In genomic region chr11:67420646-67421420, GRCh38 we compare ENCODE assay signal across 8 cellular contexts. TPM values are rescaled to one million over a fixed set of nuclear protein-coding genes. Genes with fewer than 3 reads are reported as not detected.
A peak's percentile ranks its signal among the peaks of the same experiment; 100 is the strongest.
DNase-seq lines count a peak whose midpoint lies in the region; ATAC-seq and TF ChIP-seq lines count a peak whose summit lies in the region.

No MANE protein-coding gene starts in this region.

- H3K27ac Mint-ChIP-seq in neural crest cell (ENCODE audit: unreplicated experiment), result no peak overlapping the region
- peak overlapping the region in 1 of 2 donors; percentile 74 for H3K27ac Mint-ChIP-seq in stimulated activated naive CD8-positive, alpha-beta T cell treated with anti-CD3 and anti-CD28 coated beads, Interleukin-15, amount 100 ng/mL, for 72 hours

- H3K27me3 ChIP-seq in DOHH2 (ENCODE audit: control insufficient read depth, low read length) (no peaks in the 10 kb centered on the region), RWPE2 (ENCODE audit: insufficient read depth, poor library complexity, severe bottlenecking) (no peaks in the 10 kb centered on the region)

- H3K4me3 ChIP-seq in DOHH2 (ENCODE audit: low read length), result peak overlapping the region; percentile 75
- peak overlapping the region; percentile 63 for H3K4me3 ChIP-seq in RWPE2 (ENCODE audit: severe bottlenecking)
- peak overlapping the region; percentile 61 for H3K4me3 ChIP-seq in fibroblast of the aortic adventitia (ENCODE audit: low read depth, low read length)

- no peaks in the 10 kb centered on the region for H3K79me2 ChIP-seq in DOHH2 (ENCODE audit: control insufficient read depth, low read length)

- H3K4me1 ChIP-seq in DOHH2 (ENCODE audit: control insufficient read depth, low read length) (peaks cover 53% of the 10 kb centered on the region), RWPE2 (ENCODE audit: insufficient read depth, poor library complexity, severe bottlenecking) (peaks cover 3% of the 10 kb centered on the region)

- no peak overlapping the region for H3K27ac ChIP-seq in DOHH2 (ENCODE audit: low read depth, low read length)
- H3K27ac ChIP-seq in RWPE2 (ENCODE audit: poor library complexity, severe bottlenecking), result peak overlapping the region; percentile 32

- H3K27me3 Mint-ChIP-seq in neural crest cell (ENCODE audit: low read depth), result peaks cover 22% of the 10 kb centered on the region
- H3K27me3 Mint-ChIP-seq in stimulated activated naive CD8-positive, alpha-beta T cell treated with anti-CD3 and anti-CD28 coated beads, Interleukin-15, amount 100 ng/mL, for 72 hours, result no peaks in the 10 kb centered on the region

- peak; percentile 68 for DNase-seq in H4 (ENCODE audit: low spot score)
- DNase-seq in M059J (ENCODE audit: low read depth), result peak; percentile 84
- DNase-seq in RWPE2 (ENCODE audit: low spot score), result peak; percentile 94
- DNase-seq in activated effector memory CD4-positive, alpha-beta T cell treated with Interleukin-2 at 50 U/mL for 16 hours, result peak; percentile 98
- DNase-seq in fibroblast of the aortic adventitia (ENCODE audit: low read depth), result peak; percentile 74
- peak; percentile 94 for DNase-seq in neural crest cell (ENCODE audit: low read depth, low spot score)
- DNase-seq in stimulated activated naive CD8-positive, alpha-beta T cell treated with anti-CD3 and anti-CD28 coated beads, Interleukin-15, amount 100 ng/mL, for 72 hours, result peak; percentile 97 to 99

- H3K36me3 ChIP-seq in DOHH2 (ENCODE audit: control insufficient read depth, low read length) (no peaks in the 10 kb centered on the region), RWPE2 (ENCODE audit: low read depth) (no peaks in the 10 kb centered on the region)

- H3K9me3 Mint-ChIP-seq in neural crest cell, result no peaks in the 10 kb centered on the region
- H3K9me3 Mint-ChIP-seq in stimulated activated naive CD8-positive, alpha-beta T cell treated with anti-CD3 and anti-CD28 coated beads, Interleukin-15, amount 100 ng/mL, for 72 hours, result no peaks in the 10 kb centered on the region

- H3K36me3 Mint-ChIP-seq in neural crest cell (ENCODE audit: low read depth), result no peaks in the 10 kb centered on the region

- H3F3A ChIP-seq in DOHH2 (ENCODE audit: control insufficient read depth, insufficient read depth), result peaks cover 3% of the 10 kb centered on the region; the same call in 1 of the 2 replicates

- no peaks in the 10 kb centered on the region for H4K20me1 ChIP-seq in DOHH2 (ENCODE audit: control insufficient read depth, insufficient read depth, low read depth, low read length)

- TF ChIP-seq CTCF in DOHH2 (IDR thresholded peaks at IDR 0.05; ENCODE audit: low read depth, low read length, poor library complexity, severe bottlenecking) (no peak), RWPE2 (IDR thresholded peaks at IDR 0.05; ENCODE audit: poor library complexity, severe bottlenecking) (no peak), fibroblast of the aortic adventitia (IDR thresholded peaks at IDR 0.05; ENCODE audit: insufficient read depth, low read length) (no peak), neural crest cell (conservative IDR thresholded peaks at IDR 0.05) (no peak)

- H3K9me3 ChIP-seq in DOHH2 (ENCODE audit: control insufficient read depth, insufficient read depth, low read length) (no peaks in the 10 kb centered on the region), RWPE2 (ENCODE audit: severe bottlenecking) (no peaks in the 10 kb centered on the region)

- H3K4me1 Mint-ChIP-seq in neural crest cell, result peaks cover 18% of the 10 kb centered on the region
- peaks cover 79% of the 10 kb centered on the region for H3K4me1 Mint-ChIP-seq in stimulated activated naive CD8-positive, alpha-beta T cell treated with anti-CD3 and anti-CD28 coated beads, Interleukin-15, amount 100 ng/mL, for 72 hours

- H3K9me2 ChIP-seq in DOHH2 (replicated peaks; ENCODE audit: control insufficient read depth, low read length), result no peaks in the 10 kb centered on the region

- peak overlapping the region; percentile 72 for H3K4me3 Mint-ChIP-seq in neural crest cell
- peak overlapping the region; percentile 87 to 88 for H3K4me3 Mint-ChIP-seq in stimulated activated naive CD8-positive, alpha-beta T cell treated with anti-CD3 and anti-CD28 coated beads, Interleukin-15, amount 100 ng/mL, for 72 hours

- ATAC-seq in RWPE2 (ENCODE audit: low read depth), result peak; percentile 79
- ATAC-seq in stimulated activated naive CD8-positive, alpha-beta T cell treated with anti-CD3 and anti-CD28 coated beads, Interleukin-15, amount 100 ng/mL, for 72 hours, result peak; percentile 85

- H3K4me2 ChIP-seq in DOHH2 (ENCODE audit: low read length), result peak overlapping the region; percentile 73

RNA-seq across cellular contexts. Expression of gene CARNS1, which starts 5.4 kb away (rescaled TPM):
- not detected in 2 replicates for total RNA-seq in H4 (2014; rRNA removed; shearing (Covaris generic))
- 0.22 TPM in 1 of 2 replicates, not detected in the other for total RNA-seq in M059J (2014; rRNA removed; shearing (Covaris generic))
- total RNA-seq in fibroblast of the aortic adventitia (ENCODE audit: low replicate concordance) (0.09 and 0.16 TPM in 2 replicates), neural crest cell (0.07 and 0.12 TPM in 2 replicates)

RNA-seq across cellular contexts. Expression of gene RPS6KB2, which starts 7.5 kb away (rescaled TPM):
- total RNA-seq in H4 (2014; rRNA removed; shearing (Covaris generic)), result 38.1 and 51.3 TPM in 2 replicates
- total RNA-seq in M059J (2014; rRNA removed; shearing (Covaris generic)), result 36.6 and 37.1 TPM in 2 replicates
- total RNA-seq in fibroblast of the aortic adventitia (ENCODE audit: low replicate concordance) (19.7 and 35.6 TPM in 2 replicates), neural crest cell (48.4 and 55.0 TPM in 2 replicates)

RNA-seq across cellular contexts. Expression of gene PTPRCAP, which starts 16.6 kb away (rescaled TPM):
- 0.41 and 4.0 TPM in 2 replicates for total RNA-seq in H4 (2014; rRNA removed; shearing (Covaris generic))
- 0.20 and 0.47 TPM in 2 replicates for total RNA-seq in M059J (2014; rRNA removed; shearing (Covaris generic))
- total RNA-seq in fibroblast of the aortic adventitia (ENCODE audit: low replicate concordance), result 0.41 and 0.45 TPM in 2 replicates
- total RNA-seq in neural crest cell, result 0.84 and 1.6 TPM in 2 replicates

RNA-seq across cellular contexts. Expression of gene TBC1D10C, which starts 16.9 kb away (rescaled TPM):
- not detected in 2 replicates for total RNA-seq in H4 (2014; rRNA removed; shearing (Covaris generic))
- total RNA-seq in M059J (2014; rRNA removed; shearing (Covaris generic)), result not detected in 2 replicates
- total RNA-seq in fibroblast of the aortic adventitia (ENCODE audit: low replicate concordance), result not detected in 2 replicates
- 0.66 and 1.8 TPM in 2 replicates for total RNA-seq in neural crest cell

RNA-seq across cellular contexts. Expression of gene PPP1CA, which starts 19.2 kb away (rescaled TPM):
- 212 and 231 TPM in 2 replicates for total RNA-seq in H4 (2014; rRNA removed; shearing (Covaris generic))
- 223 and 247 TPM in 2 replicates for total RNA-seq in M059J (2014; rRNA removed; shearing (Covaris generic))
- total RNA-seq in fibroblast of the aortic adventitia (ENCODE audit: low replicate concordance) (97.6 and 129 TPM in 2 replicates), neural crest cell (222 and 223 TPM in 2 replicates)
